Comparison of ENCODE assay signal across 11 cellular contexts in the genomic region with DNA sequence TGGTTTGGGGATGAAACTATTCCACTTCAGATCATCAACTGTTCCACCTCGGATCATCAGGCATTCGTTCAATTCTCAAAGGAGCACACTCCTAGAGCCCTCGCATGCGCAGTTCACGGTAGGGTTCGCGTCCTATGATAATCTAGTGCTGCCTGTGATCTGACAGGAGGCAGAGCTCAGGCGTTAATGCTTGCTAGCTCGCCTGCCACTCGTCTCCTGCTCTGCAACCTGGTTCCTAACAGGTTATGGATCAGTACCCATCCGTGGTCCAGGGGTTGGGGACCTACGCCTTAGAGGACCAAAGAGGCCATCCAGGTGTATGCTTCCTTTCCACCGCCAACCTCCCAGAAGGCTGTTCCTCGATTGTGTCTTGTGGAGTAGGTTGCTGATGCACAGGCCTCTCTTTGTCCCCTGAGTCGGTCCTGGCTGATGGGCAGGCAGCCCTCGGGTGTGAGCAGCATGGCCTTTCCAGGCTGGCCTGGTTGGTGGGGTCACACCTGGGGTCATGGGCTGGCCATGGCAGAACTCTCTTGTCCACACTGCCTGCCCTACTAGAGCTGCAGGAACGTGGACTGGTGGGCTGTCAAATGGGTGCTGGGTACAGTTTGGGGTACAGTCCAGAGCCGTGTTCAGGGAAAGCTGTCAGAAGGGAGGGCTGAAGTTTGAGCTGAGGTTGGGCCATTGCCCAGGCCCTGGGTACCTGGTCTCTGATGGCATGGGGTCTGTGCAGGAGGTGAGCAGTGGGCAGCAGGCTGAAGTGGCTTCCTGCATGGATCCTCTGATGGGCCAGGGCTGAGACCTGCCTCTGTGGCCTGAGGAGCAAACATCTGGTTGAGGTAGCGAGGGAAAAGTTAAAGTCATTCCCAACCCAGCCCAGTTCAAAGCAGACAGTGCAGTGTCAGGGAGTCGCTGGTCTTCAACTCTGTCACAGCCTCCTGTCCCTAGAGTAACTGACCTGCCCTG. TPM values are rescaled to one million over a fixed set of nuclear protein-coding genes. Genes with fewer than 3 reads are reported as not detected.
DNase-seq lines count a peak whose midpoint lies in the region; ATAC-seq and TF ChIP-seq lines count a peak whose summit lies in the region.
"Had no signal": no experiment of that assay in that cellular context is flagged by ENCODE, and none has a peak within 500 bp of the region (broad histone marks: within the 10 kb centered on the region; RNA-seq: fewer than 3 reads in every experiment).

No MANE protein-coding gene starts in this region.

- H3K27me3 Mint-ChIP-seq in WTC11 (ENCODE audit: low read depth): no peaks in the 10 kb centered on the region
- peaks cover 7% of the 10 kb centered on the region for H3K27me3 Mint-ChIP-seq in endothelial cell (ENCODE audit: unreplicated experiment)
- no peaks in the 10 kb centered on the region for H3K27me3 Mint-ChIP-seq in neural crest cell (ENCODE audit: low read depth)
- H3K27me3 Mint-ChIP-seq in activated T-helper 2 cell treated with anti-CD3 and anti-CD28 coated beads, Interferon-gamma antibody, Interleukin-2, Interleukin-4, amounts not matched to agents 10 μg/mL and 5 μg/mL and 100 μg/mL, durations not matched to agents 14 hours and 24 hours and 36 hours (ENCODE audit: low read depth): no peaks in the 10 kb centered on the region
- H3K27me3 Mint-ChIP-seq: activated B cell treated with CpG ODN at 0.5 μM for 24 hours; CD4-positive, CD25-positive, alpha-beta regulatory T cell had no signal

- no peaks in the 10 kb centered on the region for H3K27me3 ChIP-seq in thoracic aorta (replicated peaks; ENCODE audit: insufficient read depth)

- H3K9me3 Mint-ChIP-seq in WTC11 (no peaks in the 10 kb centered on the region), endothelial cell (ENCODE audit: unreplicated experiment) (no peaks in the 10 kb centered on the region), neural crest cell (no peaks in the 10 kb centered on the region)
- no peaks in the 10 kb centered on the region for H3K9me3 Mint-ChIP-seq in activated T-helper 2 cell treated with anti-CD3 and anti-CD28 coated beads, Interferon-gamma antibody, Interleukin-2, Interleukin-4, amounts not matched to agents 10 μg/mL and 5 μg/mL and 100 μg/mL, durations not matched to agents 14 hours and 24 hours and 36 hours
- H3K9me3 Mint-ChIP-seq: activated B cell treated with CpG ODN at 0.5 μM for 24 hours; CD4-positive, CD25-positive, alpha-beta regulatory T cell had no signal

- intact Hi-C loops in activated T-helper 2 cell treated with anti-CD3 and anti-CD28 coated beads, Interferon-gamma antibody, Interleukin-2, Interleukin-4, amounts not matched to agents 10 μg/mL and 5 μg/mL and 100 μg/mL, durations not matched to agents 14 hours and 24 hours and 36 hours (cut with micrococcal nuclease): no loop called here

- no peak for ATAC-seq in WTC11
- no peak for ATAC-seq in thoracic aorta (ENCODE audit: insufficient number of reproducible peaks, low FRiP score, low read depth)
- ATAC-seq in esophagus mucosa: no peak
- ATAC-seq in GM18861 (IDR thresholded peaks at IDR 0.05; ENCODE audit: unreplicated experiment): no peak

- no peaks in the 10 kb centered on the region for H3K36me3 ChIP-seq in thoracic aorta

- H3K4me1 Mint-ChIP-seq in WTC11: 0 out of 2 replicates have a peak, but pooled peaks cover 2% of the 10 kb centered on the region
- H3K4me1 Mint-ChIP-seq in endothelial cell (ENCODE audit: unreplicated experiment): peaks cover 7% of the 10 kb centered on the region
- H3K4me1 Mint-ChIP-seq in neural crest cell: peaks cover 15% of the 10 kb centered on the region
- H3K4me1 Mint-ChIP-seq in activated T-helper 2 cell treated with anti-CD3 and anti-CD28 coated beads, Interferon-gamma antibody, Interleukin-2, Interleukin-4, amounts not matched to agents 10 μg/mL and 5 μg/mL and 100 μg/mL, durations not matched to agents 14 hours and 24 hours and 36 hours (ENCODE audit: low read depth): no peaks in the 10 kb centered on the region

- no peaks in the 10 kb centered on the region for H3K36me3 Mint-ChIP-seq in WTC11
- peaks cover 7% of the 10 kb centered on the region for H3K36me3 Mint-ChIP-seq in endothelial cell (ENCODE audit: low read depth, unreplicated experiment)
- no peaks in the 10 kb centered on the region for H3K36me3 Mint-ChIP-seq in neural crest cell (ENCODE audit: low read depth)
- no peaks in the 10 kb centered on the region for H3K36me3 Mint-ChIP-seq in activated T-helper 2 cell treated with anti-CD3 and anti-CD28 coated beads, Interferon-gamma antibody, Interleukin-2, Interleukin-4, amounts not matched to agents 10 μg/mL and 5 μg/mL and 100 μg/mL, durations not matched to agents 14 hours and 24 hours and 36 hours (ENCODE audit: low read depth)

- no peak for TF ChIP-seq CTCF in WTC11 (IDR thresholded peaks at IDR 0.05)
- no peak for TF ChIP-seq CTCF in endothelial cell (IDR thresholded peaks at IDR 0.05; ENCODE audit: unreplicated experiment)
- no peak for TF ChIP-seq CTCF in neural crest cell (conservative IDR thresholded peaks at IDR 0.05)
- TF ChIP-seq CTCF in thoracic aorta (IDR thresholded peaks at IDR 0.05): no peak

- POLR2A ChIA-PET in WTC11 (lab: Charles Lee): no interaction called here

- no peak overlapping the region for H3K4me3 ChIP-seq in thoracic aorta

- peaks cover 40 to 82% of the 10 kb centered on the region in 2 donors for H3K4me1 ChIP-seq in thoracic aorta (ENCODE audit: control insufficient read depth in 1 of 2, low read depth in 2 of 2)

- no peaks in the 10 kb centered on the region for H3K9me3 ChIP-seq in thoracic aorta

- CTCF ChIA-PET in WTC11 (lab: Charles Lee): interaction anchor here (0.7 to 1.3 kb wide), 3 partner anchors 25 to 52 kb away, joined by 3 read pairs; no protein-coding TSS in a partner anchor

- peak overlapping the region; percentile 74 to 76 for H3K27ac ChIP-seq in thoracic aorta

- no peak overlapping the region for H3K4me3 Mint-ChIP-seq in WTC11
- H3K4me3 Mint-ChIP-seq in endothelial cell (ENCODE audit: unreplicated experiment): no peak overlapping the region
- H3K4me3 Mint-ChIP-seq in neural crest cell: no peak overlapping the region
- no peak overlapping the region for H3K4me3 Mint-ChIP-seq in activated T-helper 2 cell treated with anti-CD3 and anti-CD28 coated beads, Interferon-gamma antibody, Interleukin-2, Interleukin-4, amounts not matched to agents 10 μg/mL and 5 μg/mL and 100 μg/mL, durations not matched to agents 14 hours and 24 hours and 36 hours (ENCODE audit: low read depth)
- H3K4me3 Mint-ChIP-seq: activated B cell treated with CpG ODN at 0.5 μM for 24 hours had no signal

- DNase-seq in WTC11 (ENCODE audit: low spot score) (no peak), endothelial cell (ENCODE audit: low spot score) (no peak), neural crest cell (ENCODE audit: low read depth, low spot score) (no peak), thoracic aorta (ENCODE audit: low spot score) (no peak)
- no peak for DNase-seq in activated T-helper 2 cell treated with anti-CD3 and anti-CD28 coated beads, Interferon-gamma antibody, Interleukin-2, Interleukin-4, amounts not matched to agents 10 μg/mL and 5 μg/mL and 100 μg/mL, durations not matched to agents 14 hours and 24 hours and 36 hours (ENCODE audit: low spot score)
- DNase-seq: activated B cell treated with CpG ODN at 0.5 μM for 24 hours; CD4-positive, CD25-positive, alpha-beta regulatory T cell; NCI-H1105; SW 1271 had no signal

- H3K27ac Mint-ChIP-seq in WTC11 (peak overlapping the region; percentile 9; the same call in 1 of the 2 replicates), endothelial cell (ENCODE audit: unreplicated experiment) (peak overlapping the region; percentile 42), neural crest cell (ENCODE audit: unreplicated experiment) (peak overlapping the region; percentile 71)
- no peak overlapping the region for H3K27ac Mint-ChIP-seq in activated T-helper 2 cell treated with anti-CD3 and anti-CD28 coated beads, Interferon-gamma antibody, Interleukin-2, Interleukin-4, amounts not matched to agents 10 μg/mL and 5 μg/mL and 100 μg/mL, durations not matched to agents 14 hours and 24 hours and 36 hours
- H3K27ac Mint-ChIP-seq: activated B cell treated with CpG ODN at 0.5 μM for 24 hours had no signal

TF ChIP-seq in WTC11, 78 proteins besides CTCF, POLR2A, EP300 and RAD21 (continues in another document):
- no peak for TF ChIP-seq ZNF423 (CRISPR knock-in tag; IDR thresholded peaks at IDR 0.05)
- TF ChIP-seq, protein P1, sequence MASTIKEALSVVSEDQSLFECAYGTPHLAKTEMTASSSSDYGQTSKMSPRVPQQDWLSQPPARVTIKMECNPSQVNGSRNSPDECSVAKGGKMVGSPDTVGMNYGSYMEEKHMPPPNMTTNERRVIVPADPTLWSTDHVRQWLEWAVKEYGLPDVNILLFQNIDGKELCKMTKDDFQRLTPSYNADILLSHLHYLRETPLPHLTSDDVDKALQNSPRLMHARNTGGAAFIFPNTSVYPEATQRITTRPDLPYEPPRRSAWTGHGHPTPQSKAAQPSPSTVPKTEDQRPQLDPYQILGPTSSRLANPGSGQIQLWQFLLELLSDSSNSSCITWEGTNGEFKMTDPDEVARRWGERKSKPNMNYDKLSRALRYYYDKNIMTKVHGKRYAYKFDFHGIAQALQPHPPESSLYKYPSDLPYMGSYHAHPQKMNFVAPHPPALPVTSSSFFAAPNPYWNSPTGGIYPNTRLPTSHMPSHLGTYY (CRISPR knock-in tag; IDR thresholded peaks at IDR 0.05): no peak
- TF ChIP-seq GABPB1 (CRISPR knock-in tag; IDR thresholded peaks at IDR 0.05): no peak
- TF ChIP-seq ZNF671 (CRISPR knock-in tag; IDR thresholded peaks at IDR 0.05): no peak
- TF ChIP-seq, protein P2, sequence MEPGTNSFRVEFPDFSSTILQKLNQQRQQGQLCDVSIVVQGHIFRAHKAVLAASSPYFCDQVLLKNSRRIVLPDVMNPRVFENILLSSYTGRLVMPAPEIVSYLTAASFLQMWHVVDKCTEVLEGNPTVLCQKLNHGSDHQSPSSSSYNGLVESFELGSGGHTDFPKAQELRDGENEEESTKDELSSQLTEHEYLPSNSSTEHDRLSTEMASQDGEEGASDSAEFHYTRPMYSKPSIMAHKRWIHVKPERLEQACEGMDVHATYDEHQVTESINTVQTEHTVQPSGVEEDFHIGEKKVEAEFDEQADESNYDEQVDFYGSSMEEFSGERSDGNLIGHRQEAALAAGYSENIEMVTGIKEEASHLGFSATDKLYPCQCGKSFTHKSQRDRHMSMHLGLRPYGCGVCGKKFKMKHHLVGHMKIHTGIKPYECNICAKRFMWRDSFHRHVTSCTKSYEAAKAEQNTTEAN (CRISPR knock-in tag; IDR thresholded peaks at IDR 0.05): no peak
- TF ChIP-seq CREM (CRISPR knock-in tag; IDR thresholded peaks at IDR 0.05): no peak
- TF ChIP-seq, protein P3, sequence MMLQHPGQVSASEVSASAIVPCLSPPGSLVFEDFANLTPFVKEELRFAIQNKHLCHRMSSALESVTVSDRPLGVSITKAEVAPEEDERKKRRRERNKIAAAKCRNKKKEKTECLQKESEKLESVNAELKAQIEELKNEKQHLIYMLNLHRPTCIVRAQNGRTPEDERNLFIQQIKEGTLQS (CRISPR knock-in tag; conservative IDR thresholded peaks at IDR 0.05): no peak

RNA-seq across cellular contexts. Expression of a gene that starts 11.1 kb away (rescaled TPM):
- total RNA-seq in WTC11 (2021): 8.3 to 12.4 TPM (median 11.2 TPM) in 3 replicates
- total RNA-seq in endothelial cell (ENCODE audit: unreplicated experiment): 16.0 TPM
- total RNA-seq in neural crest cell: 13.1 and 15.2 TPM in 2 replicates
- total RNA-seq in thoracic aorta: 10 to 100 TPM; 23.8 to 30.5 TPM
- 5.7 TPM for total RNA-seq in esophagus mucosa
- total RNA-seq in activated T-helper 2 cell treated with anti-CD3 and anti-CD28 coated beads, Interferon-gamma antibody, Interleukin-2, Interleukin-4, amounts not matched to agents 10 μg/mL and 5 μg/mL and 100 μg/mL, durations not matched to agents 14 hours and 24 hours and 36 hours: 1.9 and 2.6 TPM in 2 replicates
